In genomic region chr1:231557898-231558710, GRCh38 we compare ENCODE assay signal across 13 cellular contexts. TPM values are rescaled to one million over a fixed set of nuclear protein-coding genes. Genes with fewer than 3 reads are reported as not detected.
DNase-seq lines count a peak whose midpoint lies in the region; ATAC-seq and TF ChIP-seq lines count a peak whose summit lies in the region.
"Had no signal": no experiment of that assay in that cellular context is flagged by ENCODE, and none has a peak within 500 bp of the region (broad histone marks: within the 10 kb centered on the region; RNA-seq: fewer than 3 reads in every experiment).

No MANE protein-coding gene starts in this region.

- H3K36me3 Mint-ChIP-seq in activated T-helper 17 cell treated with anti-CD3 and anti-CD28 coated beads, Interleukin-2, amount 50 U/mL, for 72 hours (ENCODE audit: low read depth): peaks cover 43% of the 10 kb centered on the region

- H3K4me1 ChIP-seq in right atrium auricular region: peaks cover 0 to 19% of the 10 kb centered on the region in 2 donors
- peaks cover 0 to 26% (median 22%) of the 10 kb centered on the region in 9 donors for H3K4me1 ChIP-seq in heart right ventricle
- H3K4me1 ChIP-seq in upper lobe of right lung: peaks cover 6% of the 10 kb centered on the region
- H3K4me1 ChIP-seq in sigmoid colon: peaks cover 0 to 21% (median 4%) of the 10 kb centered on the region in 4 donors

- H3K4me1 Mint-ChIP-seq in activated T-helper 17 cell treated with anti-CD3 and anti-CD28 coated beads, Interleukin-2, amount 50 U/mL, for 72 hours: peaks cover 26% of the 10 kb centered on the region

- H3K9me3 ChIP-seq in right atrium auricular region (no peaks in the 10 kb centered on the region), heart right ventricle (no peaks in the 10 kb centered on the region), upper lobe of right lung (no peaks in the 10 kb centered on the region), sigmoid colon (no peaks in the 10 kb centered on the region)

- H3K27ac ChIP-seq in right atrium auricular region (no peak overlapping the region), heart right ventricle (peak overlapping the region in 3 of 10 donors; percentile 7 to 34 (median 21)), upper lobe of right lung (no peak overlapping the region), sigmoid colon (no peak overlapping the region)

- no peak for TF ChIP-seq EP300 in sigmoid colon (IDR thresholded peaks at IDR 0.05)

- no peak overlapping the region for H3K4me3 Mint-ChIP-seq in activated T-helper 17 cell treated with anti-CD3 and anti-CD28 coated beads, Interleukin-2, amount 50 U/mL, for 72 hours
- H3K4me3 Mint-ChIP-seq: activated naive CD8-positive, alpha-beta T cell treated with anti-CD3 and anti-CD28 coated beads, Interleukin-2, amount 10 ng/mL, durations not matched to agents 7 days and 5 days; nephron had no signal

- ATAC-seq in Right ventricle myocardium inferior: peak; percentile 73
- no peak for ATAC-seq in activated T-helper 17 cell treated with anti-CD3 and anti-CD28 coated beads, Interleukin-2, amount 50 U/mL, for 72 hours (replicated peaks)
- peak in 7 of 8 donors; percentile 38 to 92 (median 74) for ATAC-seq in heart right ventricle
- peak; percentile 56 for ATAC-seq in upper lobe of right lung
- ATAC-seq in GM18858 (IDR thresholded peaks at IDR 0.05; ENCODE audit: unreplicated experiment): no peak

- TF ChIP-seq POLR2A in sigmoid colon (IDR thresholded peaks at IDR 0.05): no peak

- intact Hi-C loops in Right ventricle myocardium inferior (cut with DNase I) (no loop called here), heart right ventricle (cut with DNase I) (no loop called here), upper lobe of right lung (cut with DNase I) (no loop called here), sigmoid colon (cut with DNase I) (no loop called here)

- no peaks in the 10 kb centered on the region for H3K9me3 Mint-ChIP-seq in activated T-helper 17 cell treated with anti-CD3 and anti-CD28 coated beads, Interleukin-2, amount 50 U/mL, for 72 hours
- H3K9me3 Mint-ChIP-seq: activated naive CD8-positive, alpha-beta T cell treated with anti-CD3 and anti-CD28 coated beads, Interleukin-2, amount 10 ng/mL, durations not matched to agents 7 days and 5 days; nephron had no signal

- TF ChIP-seq CTCF in right atrium auricular region (IDR thresholded peaks at IDR 0.05) (no peak), heart right ventricle (IDR thresholded peaks at IDR 0.05) (no peak), upper lobe of right lung (IDR thresholded peaks at IDR 0.05) (no peak), sigmoid colon (IDR thresholded peaks at IDR 0.05) (no peak)

- 62% methylated on average over 3 of the region's 3 CpGs for WGBS in heart right ventricle, 2 donors
- 85 to 88% methylated on average over 3 of the region's 3 CpGs for whole genome bisulfite sequencing in sigmoid colon, 2 donors

- H3K27me3 Mint-ChIP-seq in activated T-helper 17 cell treated with anti-CD3 and anti-CD28 coated beads, Interleukin-2, amount 50 U/mL, for 72 hours: no peaks in the 10 kb centered on the region
- H3K27me3 Mint-ChIP-seq: activated naive CD8-positive, alpha-beta T cell treated with anti-CD3 and anti-CD28 coated beads, Interleukin-2, amount 10 ng/mL, durations not matched to agents 7 days and 5 days had no signal

- peaks cover 9% of the 10 kb centered on the region for H3K36me3 ChIP-seq in right atrium auricular region
- peaks cover 0 to 46% (median 0%) of the 10 kb centered on the region in 9 donors for H3K36me3 ChIP-seq in heart right ventricle
- peaks cover 22% of the 10 kb centered on the region for H3K36me3 ChIP-seq in upper lobe of right lung
- peaks cover 0 to 8% (median 2%) of the 10 kb centered on the region in 4 donors for H3K36me3 ChIP-seq in sigmoid colon

- H3K4me3 ChIP-seq in right atrium auricular region (no peak overlapping the region), heart right ventricle (no peak overlapping the region), upper lobe of right lung (no peak overlapping the region), sigmoid colon (no peak overlapping the region)
- H3K4me3 ChIP-seq: lung had no signal

- H3K27ac Mint-ChIP-seq in activated T-helper 17 cell treated with anti-CD3 and anti-CD28 coated beads, Interleukin-2, amount 50 U/mL, for 72 hours: peak overlapping the region; percentile 0
- H3K27ac Mint-ChIP-seq: activated naive CD8-positive, alpha-beta T cell treated with anti-CD3 and anti-CD28 coated beads, Interleukin-2, amount 10 ng/mL, durations not matched to agents 7 days and 5 days; nephron had no signal

- DNase-seq in Right ventricle myocardium inferior (ENCODE audit: missing footprints) (no peak), right atrium auricular region (ENCODE audit: low spot score) (no peak), heart right ventricle (peak in 1 of 2 donors; percentile 27), upper lobe of right lung (no peak), NCI-H748 (lab: John Stamatoyannopoulos, UW; ENCODE audit: unreplicated experiment) (no peak), sigmoid colon (no peak)
- DNase-seq: activated naive CD8-positive, alpha-beta T cell treated with anti-CD3 and anti-CD28 coated beads, Interleukin-2, amount 10 ng/mL, durations not matched to agents 7 days and 5 days; NCI-H526 treated with DMSO at 0.1 percent for 48 hours; stimulated activated CD4-positive, alpha-beta T cell treated with anti-CD3 and anti-CD28 coated beads, Interleukin-4, amount 100 ng/mL, for 4 hours had no signal

- H3K27me3 ChIP-seq in right atrium auricular region: no peaks in the 10 kb centered on the region
- H3K27me3 ChIP-seq in heart right ventricle: no peaks in the 10 kb centered on the region
- H3K27me3 ChIP-seq in upper lobe of right lung: no peaks in the 10 kb centered on the region
- H3K27me3 ChIP-seq in sigmoid colon: no peaks in the 10 kb centered on the region

RNA-seq across cellular contexts. Expression of gene TSNAX, which starts 29.6 kb away (rescaled TPM):
- total RNA-seq in Right ventricle myocardium inferior (22.6 TPM), right atrium auricular region (10 to 100 TPM; 19.5 to 26.3 TPM), heart right ventricle (10 to 100 TPM; 26.2 to 37.9 (median 33.2) TPM), upper lobe of right lung (36.0 TPM), sigmoid colon (10 to 100 TPM; 22.4 to 37.5 (median 30.3) TPM)
- 10 to 100 TPM; 34.5 to 35.3 TPM for total RNA-seq in activated T-helper 17 cell treated with anti-CD3 and anti-CD28 coated beads, Interleukin-2, amount 50 U/mL, for 72 hours
- polyA plus RNA-seq in heart right ventricle (10 to 100 TPM; 11.8 to 14.2 TPM), sigmoid colon (10 to 100 TPM; 17.7 to 29.6 (median 24.6) TPM)

Comparison
In these comparisons a context has a peak if more than half of its experiments do, and no peak if none do; other contexts are left out.
1. ATAC-seq: peak in Right ventricle myocardium inferior (single experiment), heart right ventricle (7 of 8) and upper lobe of right lung (single experiment); none in activated T-helper 17 cell treated with anti-CD3 and anti-CD28 coated beads, Interleukin-2, amount 50 U/mL, for 72 hours (single experiment) and GM18858 (single experiment).